In genomic region chr14:38184132-38184531, GRCh38 we compare ENCODE assay signal across 31 cellular contexts. TPM values are rescaled to one million over a fixed set of nuclear protein-coding genes. Genes with fewer than 3 reads are reported as not detected.
"Had no signal": no experiment of that assay in that cellular context is flagged by ENCODE, and none has a peak within 500 bp of the region (broad histone marks: within the 10 kb centered on the region; RNA-seq: fewer than 3 reads in every experiment).

No MANE protein-coding gene starts in this region.

- H3K4me1 Mint-ChIP-seq: activated CD4-positive, alpha-beta memory T cell treated with anti-CD3 and anti-CD28 coated beads, Interleukin-2, amount 10 ng/mL, durations not matched to agents 7 days and 5 days; activated CD4-positive, alpha-beta T cell treated with anti-CD3 and anti-CD28 coated beads for 36 hours; activated CD4-positive, alpha-beta T cell treated with anti-CD3 and anti-CD28 coated beads, Interleukin-2, amount 10 ng/mL, durations not matched to agents 7 days and 5 days had no signal

- H3K9me3 ChIP-seq: esophagus squamous epithelium, gastroesophageal sphincter had no signal

- H3K4me3 Mint-ChIP-seq: activated CD4-positive, alpha-beta memory T cell treated with anti-CD3 and anti-CD28 coated beads, Interleukin-2, amount 10 ng/mL, durations not matched to agents 7 days and 5 days; activated CD4-positive, alpha-beta T cell treated with anti-CD3 and anti-CD28 coated beads for 36 hours; activated CD4-positive, alpha-beta T cell treated with anti-CD3 and anti-CD28 coated beads, Interleukin-2, amount 10 ng/mL, durations not matched to agents 7 days and 5 days; activated naive CD8-positive, alpha-beta T cell; activated T-cell treated with anti-CD3 and anti-CD28 coated beads, Interleukin-2, amount 50 U/mL, for 24 hours; activated T-cell treated with anti-CD3 and anti-CD28 coated beads, Interleukin-2, amount 50 U/mL, for 72 hours; central memory CD8-positive, alpha-beta T cell; dendritic cell treated with granulocyte-macrophage colony-stimulating factor and Interleukin-4, amounts not matched to agents 40 ng/mL and 50 ng/mL, for 4 days had no signal

- H3K9me3 Mint-ChIP-seq: activated CD4-positive, alpha-beta memory T cell treated with anti-CD3 and anti-CD28 coated beads, Interleukin-2, amount 10 ng/mL, durations not matched to agents 7 days and 5 days had no signal

- ATAC-seq: activated CD4-positive, alpha-beta T cell treated with anti-CD3 and anti-CD28 coated beads for 36 hours; gastroesophageal sphincter; heart right ventricle had no signal

- H3K27me3 ChIP-seq: brain microvascular endothelial cell, dorsolateral prefrontal cortex, esophagus squamous epithelium, gastroesophageal sphincter, heart right ventricle had no signal

- H3K27me3 Mint-ChIP-seq: activated CD4-positive, alpha-beta T cell treated with anti-CD3 and anti-CD28 coated beads for 36 hours; activated CD4-positive, alpha-beta T cell treated with anti-CD3 and anti-CD28 coated beads, Interleukin-2, amount 10 ng/mL, durations not matched to agents 7 days and 5 days; activated naive CD8-positive, alpha-beta T cell; activated T-cell treated with anti-CD3 and anti-CD28 coated beads, Interleukin-2, amount 50 U/mL, for 24 hours; central memory CD8-positive, alpha-beta T cell; dendritic cell treated with granulocyte-macrophage colony-stimulating factor and Interleukin-4, amounts not matched to agents 40 ng/mL and 50 ng/mL, for 4 days had no signal

- H3K4me3 ChIP-seq: coronary artery, dorsolateral prefrontal cortex, esophagus squamous epithelium, gastroesophageal sphincter, heart right ventricle had no signal

- H3K27ac ChIP-seq: brain microvascular endothelial cell, coronary artery, dorsolateral prefrontal cortex, epithelial cell of prostate, esophagus squamous epithelium, gastroesophageal sphincter, heart right ventricle had no signal

- H3K4me1 ChIP-seq: esophagus squamous epithelium, gastroesophageal sphincter, heart right ventricle had no signal

- DNase-seq: activated CD4-positive, alpha-beta memory T cell treated with anti-CD3 and anti-CD28 coated beads, Interleukin-2, amount 10 ng/mL, durations not matched to agents 7 days and 5 days; activated CD4-positive, alpha-beta T cell treated with anti-CD3 and anti-CD28 coated beads for 36 hours; activated CD4-positive, alpha-beta T cell treated with anti-CD3 and anti-CD28 coated beads, Interleukin-2, amount 10 ng/mL, durations not matched to agents 7 days and 5 days; activated CD4-positive, alpha-beta T cell treated with anti-CD3 and anti-CD28 coated beads, Interleukin-2, amount 50 U/mL, for 4 hours; activated CD4-positive, CD25-positive, alpha-beta regulatory T cell; activated CD4-positive, CD25-positive, alpha-beta regulatory T cell treated with anti-CD3 and anti-CD28 coated beads, Interleukin-2, amount 50 U/mL, for 72 hours; activated CD8-positive, alpha-beta memory T cell treated with anti-CD3 and anti-CD28 coated beads, Interleukin-2, amount 50 U/mL, for 48 hours; activated effector memory CD4-positive, alpha-beta T cell treated with Interleukin-2 at 50 U/mL for 16 hours; activated gamma-delta T cell treated with Interleukin-2 at 50 U/mL for 16 hours; activated naive CD4-positive, alpha-beta T cell treated with anti-CD3 and anti-CD28 coated beads, Interleukin-2, amount 50 U/mL, for 16 hours; activated naive CD4-positive, alpha-beta T cell treated with Interleukin-2 at 50 U/mL for 16 hours; activated T-cell treated with anti-CD3 and anti-CD28 coated beads for 4 hours; activated T-cell treated with anti-CD3 and anti-CD28 coated beads, Interleukin-2, amount 50 U/mL, for 24 hours; activated T-cell treated with anti-CD3 and anti-CD28 coated beads, Interleukin-2, amount 50 U/mL, for 72 hours; amniotic stem cell; anterior cingulate cortex; brain microvascular endothelial cell; dorsolateral prefrontal cortex; effector memory CD4-positive, alpha-beta T cell; esophagus squamous epithelium; foreskin melanocyte; heart right ventricle; T-helper 2 cell had no signal

- H3K36me3 ChIP-seq: brain microvascular endothelial cell, esophagus squamous epithelium, gastroesophageal sphincter, heart right ventricle had no signal

- H3K27ac Mint-ChIP-seq: activated CD4-positive, alpha-beta memory T cell treated with anti-CD3 and anti-CD28 coated beads, Interleukin-2, amount 10 ng/mL, durations not matched to agents 7 days and 5 days; activated CD4-positive, alpha-beta T cell treated with anti-CD3 and anti-CD28 coated beads for 36 hours; activated CD4-positive, alpha-beta T cell treated with anti-CD3 and anti-CD28 coated beads, Interleukin-2, amount 10 ng/mL, durations not matched to agents 7 days and 5 days; activated naive CD8-positive, alpha-beta T cell; activated T-cell treated with anti-CD3 and anti-CD28 coated beads, Interleukin-2, amount 50 U/mL, for 24 hours; activated T-cell treated with anti-CD3 and anti-CD28 coated beads, Interleukin-2, amount 50 U/mL, for 72 hours; dendritic cell treated with granulocyte-macrophage colony-stimulating factor and Interleukin-4, amounts not matched to agents 40 ng/mL and 50 ng/mL, for 4 days had no signal

RNA-seq across cellular contexts. Expression of gene SSTR1, which starts 23.6 kb away (rescaled TPM):
- total RNA-seq: activated CD4-positive, alpha-beta memory T cell treated with anti-CD3 and anti-CD28 coated beads, Interleukin-2, amount 10 ng/mL, durations not matched to agents 7 days and 5 days; activated CD4-positive, alpha-beta T cell treated with anti-CD3 and anti-CD28 coated beads for 36 hours; activated CD4-positive, alpha-beta T cell treated with anti-CD3 and anti-CD28 coated beads, Interleukin-2, amount 10 ng/mL, durations not matched to agents 7 days and 5 days; activated T-cell treated with anti-CD3 and anti-CD28 coated beads, Interleukin-2, amount 50 U/mL, for 72 hours; astrocyte; T-helper 1 cell treated with Interleukin-12 subunit alpha and Interleukin-12 subunit beta and Interleukin-4 antibody, amounts not matched to agents 30 ng/mL and 1 ng/mL, for 36 hours had no signal
